ENCODE assay signal across 11 cellular contexts in the genomic region with DNA sequence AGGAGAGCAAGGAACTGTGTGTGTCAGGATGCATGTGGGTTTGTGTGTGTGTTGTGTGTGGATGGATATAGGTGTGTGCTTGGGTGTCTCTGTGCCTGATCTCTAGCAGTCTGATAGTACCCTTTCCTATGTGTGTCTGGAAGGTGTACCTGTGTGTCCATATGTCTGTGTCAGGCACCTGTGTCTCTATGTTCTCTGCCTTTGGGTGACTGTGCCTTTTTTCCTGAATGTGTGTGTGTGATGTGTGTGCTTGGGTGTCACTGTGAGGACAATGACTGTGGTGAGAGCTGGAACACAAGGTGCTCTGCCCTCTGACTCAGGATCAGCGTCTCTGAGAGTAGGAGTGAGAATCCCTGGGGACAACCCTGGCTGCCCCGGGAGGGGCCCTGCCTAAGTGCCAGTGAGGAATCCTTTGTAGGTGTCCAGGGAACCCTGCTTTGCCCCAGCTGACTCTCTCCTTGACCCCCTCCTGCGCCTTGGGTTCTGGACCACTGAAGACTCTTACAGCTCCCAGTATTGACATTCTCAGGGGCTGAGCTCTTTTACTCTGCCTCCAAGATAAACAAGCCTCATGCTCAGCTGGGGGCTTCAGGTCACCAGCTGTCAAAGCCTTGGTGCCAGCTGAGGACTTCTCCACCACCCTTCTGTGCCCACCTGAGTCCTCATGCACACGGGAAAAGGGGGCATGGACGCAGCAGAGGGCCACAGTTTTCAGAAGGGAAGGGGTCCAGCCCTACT. TPM values are rescaled to one million over a fixed set of nuclear protein-coding genes. Genes with fewer than 3 reads are reported as not detected.
DNase-seq lines count a peak whose midpoint lies in the region; ATAC-seq, FAIRE-seq and TF ChIP-seq lines count a peak whose summit lies in the region.
"Had no signal": no experiment of that assay in that cellular context is flagged by ENCODE, and none has a peak within 500 bp of the region (broad histone marks: within the 10 kb centered on the region; RNA-seq: fewer than 3 reads in every experiment).

No MANE protein-coding gene starts in this region.

- in situ Hi-C loops in GM23248 (cut with MboI) = no loop called here

- H3K4me1 Mint-ChIP-seq in activated T-helper 17 cell treated with anti-CD3 and anti-CD28 coated beads, Interleukin-2, amount 50 U/mL, for 72 hours = peaks cover 21% of the 10 kb centered on the region
- H3K4me1 Mint-ChIP-seq in activated CD8-positive, alpha-beta memory T cell treated with anti-CD3 and anti-CD28 coated beads, Interleukin-2, amount 10 ng/mL, durations not matched to agents 7 days and 5 days = peaks cover 56% of the 10 kb centered on the region

- no peaks in the 10 kb centered on the region for H3K9me2 ChIP-seq in GM23248 (ENCODE audit: insufficient read depth)

- no peak for DNase-seq in A549 (ENCODE audit: low read depth in 1 of 2, low spot score in 1 of 2)
- DNase-seq in GM23248 = peak; percentile 65
- no peak for DNase-seq in mesendoderm
- DNase-seq in activated CD8-positive, alpha-beta memory T cell treated with anti-CD3 and anti-CD28 coated beads, Interleukin-2, amount 10 ng/mL, durations not matched to agents 7 days and 5 days = no peak
- no peak for DNase-seq in SKM-1 treated with dmso at 0.1 percent for 144 hours (lab: John Stamatoyannopoulos, UW; ENCODE audit: unreplicated experiment)

- H3K4ac ChIP-seq in mesendoderm (ENCODE audit: low read depth, low read length) = no peak overlapping the region

- H3K4me1 ChIP-seq in A549 (peaks cover 44% of the 10 kb centered on the region), GM23248 (ENCODE audit: insufficient read depth) (peaks cover 5% of the 10 kb centered on the region; the same call in 1 of the 2 replicates), mesendoderm (ENCODE audit: control insufficient read depth, low read depth, low read length) (no peaks in the 10 kb centered on the region)

- H2BK5ac ChIP-seq in mesendoderm (ENCODE audit: low read length) = no peak overlapping the region

- H3K27me3 ChIP-seq in GM23248 (replicated peaks; ENCODE audit: insufficient read depth) (peaks cover 38% of the 10 kb centered on the region), mesendoderm (ENCODE audit: insufficient read depth, low read length, poor library complexity) (peaks cover 33% of the 10 kb centered on the region)

- H3K4me3 Mint-ChIP-seq in activated T-helper 17 cell treated with anti-CD3 and anti-CD28 coated beads, Interleukin-2, amount 50 U/mL, for 72 hours = peak overlapping the region; percentile 7
- no peak overlapping the region for H3K4me3 Mint-ChIP-seq in activated CD8-positive, alpha-beta memory T cell treated with anti-CD3 and anti-CD28 coated beads, Interleukin-2, amount 10 ng/mL, durations not matched to agents 7 days and 5 days

- H3K18ac ChIP-seq in mesendoderm (ENCODE audit: low read length) = no peak overlapping the region

- FAIRE-seq in A549 (lab: Jason Lieb, UNC) = no peak

- no peak for TF ChIP-seq EP300 in A549 (IDR thresholded peaks at IDR 0.05)

- no peaks in the 10 kb centered on the region for H3K9me3 ChIP-seq in A549
- no peaks in the 10 kb centered on the region for H3K9me3 ChIP-seq in GM23248 (ENCODE audit: low read depth)

- H4K20me1 ChIP-seq in GM23248 (ENCODE audit: insufficient read depth) = no peaks in the 10 kb centered on the region

- H3K27me3 Mint-ChIP-seq in activated T-helper 17 cell treated with anti-CD3 and anti-CD28 coated beads, Interleukin-2, amount 50 U/mL, for 72 hours = peaks cover 18% of the 10 kb centered on the region
- peaks cover 42% of the 10 kb centered on the region for H3K27me3 Mint-ChIP-seq in activated CD8-positive, alpha-beta memory T cell treated with anti-CD3 and anti-CD28 coated beads, Interleukin-2, amount 10 ng/mL, durations not matched to agents 7 days and 5 days

- H3F3A ChIP-seq in GM23248 (ENCODE audit: insufficient read depth) = peaks cover 7% of the 10 kb centered on the region

- ATAC-seq in A549 (no peak), GM21786 (IDR thresholded peaks at IDR 0.05; ENCODE audit: unreplicated experiment) (no peak), GM18870 (IDR thresholded peaks at IDR 0.05; ENCODE audit: unreplicated experiment) (no peak)
- peak; percentile 17 for ATAC-seq in activated T-helper 17 cell treated with anti-CD3 and anti-CD28 coated beads, Interleukin-2, amount 50 U/mL, for 72 hours (replicated peaks)
- ATAC-seq in activated CD8-positive, alpha-beta memory T cell treated with anti-CD3 and anti-CD28 coated beads, Interleukin-2, amount 10 ng/mL, durations not matched to agents 7 days and 5 days = no peak

- peak overlapping the region; percentile 2 for H3K56ac ChIP-seq in mesendoderm (ENCODE audit: low read length)

- no peak for TF ChIP-seq POLR2A in A549 (IDR thresholded peaks at IDR 0.05; ENCODE audit: low read length)

- no peak overlapping the region for H4K5ac ChIP-seq in mesendoderm (ENCODE audit: low read length)

- H3K27ac Mint-ChIP-seq in activated T-helper 17 cell treated with anti-CD3 and anti-CD28 coated beads, Interleukin-2, amount 50 U/mL, for 72 hours = no peak overlapping the region
- H3K27ac Mint-ChIP-seq in activated CD8-positive, alpha-beta memory T cell treated with anti-CD3 and anti-CD28 coated beads, Interleukin-2, amount 10 ng/mL, durations not matched to agents 7 days and 5 days = no peak overlapping the region

- POLR2A ChIA-PET in A549 (lab: Yijun Ruan, JAX) = interaction anchor here (0.6 kb wide), 1 partner anchor 94 kb away, joined by 3 read pairs; no protein-coding TSS in a partner anchor

- peak overlapping the region; percentile 55; the same call in 2 of the 3 replicates for H3K4me3 ChIP-seq in A549
- peak overlapping the region; percentile 66; the same call in 1 of the 2 replicates for H3K4me3 ChIP-seq in GM23248
- no peak overlapping the region for H3K4me3 ChIP-seq in mesendoderm (ENCODE audit: low read length)

- H3K79me2 ChIP-seq in GM23248 (ENCODE audit: insufficient read depth) (no peaks in the 10 kb centered on the region), mesendoderm (ENCODE audit: control insufficient read depth, insufficient read depth, low read length) (no peaks in the 10 kb centered on the region)

- H2AFZ ChIP-seq in GM23248 = 0 out of 2 replicates have a peak overlapping the region, but pooled peaks have one; percentile 78

- no peak overlapping the region for H2BK15ac ChIP-seq in mesendoderm (replicated peaks; ENCODE audit: low read depth)

- H3K4me2 ChIP-seq in A549 (peak overlapping the region; percentile 99), GM23248 (ENCODE audit: unreplicated experiment) (peak overlapping the region; percentile 73), mesendoderm (ENCODE audit: low read length) (peak overlapping the region; percentile 27)

- H3K23ac ChIP-seq in mesendoderm (ENCODE audit: low read length) = no peak overlapping the region

- TF ChIP-seq CTCF in A549 (IDR thresholded peaks at IDR 0.05) = no peak

- 71% methylated on average over 4 of the region's 5 CpGs for WGBS in A549 (ENCODE audit: missing lambda C conversion rate)
- 52 to 63% methylated on average over 5 of the region's 5 CpGs for WGBS in GM23248 (ENCODE audit: low coverage in 1 of 2, low lambda C conversion rate in 2 of 2, missing lambda C conversion rate in 2 of 2), 2 experiments
- no CpG with 5 or more reads among the region's 5 CpGs for WGBS in mesendoderm (ENCODE audit: extremely low coverage, insufficient coverage, low lambda C conversion rate)

- H3K9me3 Mint-ChIP-seq in activated T-helper 17 cell treated with anti-CD3 and anti-CD28 coated beads, Interleukin-2, amount 50 U/mL, for 72 hours = no peaks in the 10 kb centered on the region
- no peaks in the 10 kb centered on the region for H3K9me3 Mint-ChIP-seq in activated CD8-positive, alpha-beta memory T cell treated with anti-CD3 and anti-CD28 coated beads, Interleukin-2, amount 10 ng/mL, durations not matched to agents 7 days and 5 days (ENCODE audit: low read depth)

- H4K8ac ChIP-seq in mesendoderm (ENCODE audit: low read depth, low read length) = no peak overlapping the region

- no peak for TF ChIP-seq RAD21 in A549 (conservative IDR thresholded peaks at IDR 0.05 in 1 of 2, IDR thresholded peaks at IDR 0.05 in 1 of 2)

- H3K36me3 ChIP-seq in GM23248 (ENCODE audit: low read depth) (no peaks in the 10 kb centered on the region), mesendoderm (ENCODE audit: control insufficient read depth, insufficient read depth, low read length) (no peaks in the 10 kb centered on the region)

- no peaks in the 10 kb centered on the region for H3K79me1 ChIP-seq in mesendoderm (ENCODE audit: low read length)

- no peak overlapping the region for H2BK120ac ChIP-seq in mesendoderm (ENCODE audit: low read depth, low read length)

- H2AK5ac ChIP-seq in mesendoderm (ENCODE audit: low read length) = no peak overlapping the region

- peaks cover 6% of the 10 kb centered on the region for H3K36me3 Mint-ChIP-seq in activated T-helper 17 cell treated with anti-CD3 and anti-CD28 coated beads, Interleukin-2, amount 50 U/mL, for 72 hours (ENCODE audit: low read depth)
- no peaks in the 10 kb centered on the region for H3K36me3 Mint-ChIP-seq in activated CD8-positive, alpha-beta memory T cell treated with anti-CD3 and anti-CD28 coated beads, Interleukin-2, amount 10 ng/mL, durations not matched to agents 7 days and 5 days

- CTCF ChIA-PET in A549 (lab: Yijun Ruan, JAX) = interaction anchor here (0.9 to 17.9 kb wide), 4 partner anchors 10 to 89 kb away, joined by 3 to 319 read pairs (median 10); a partner anchor contains a TSS
- CTCF ChIA-PET in activated CD8-positive, alpha-beta memory T cell treated with anti-CD3 and anti-CD28 coated beads, Interleukin-2, amount 10 ng/mL, durations not matched to agents 7 days and 5 days (lab: Charles Lee) = interaction anchor here (1.3 to 5.3 kb wide), 8 partner anchors 7 to 518 kb away, joined by 3 to 54 read pairs (median 8); a partner anchor contains a TSS

- H3K27ac ChIP-seq in A549 = peak overlapping the region; percentile 5 to 78; a peak in 4 of 6 replicates
- H3K27ac ChIP-seq in GM23248 = no peak overlapping the region
- no peak overlapping the region for H3K27ac ChIP-seq in mesendoderm (ENCODE audit: low read depth, low read length)
- H3K27ac ChIP-seq: HL-60 had no signal

- H3K9ac ChIP-seq in GM23248 (no peak overlapping the region; the same call in 1 of the 2 replicates), mesendoderm (ENCODE audit: low read length) (peak overlapping the region; percentile 16)

RNA-seq across cellular contexts. Expression of a gene that starts 0.7 kb away (rescaled TPM):
- 1.9 and 2.6 TPM in 2 replicates for polyA plus RNA-seq in A549 (2011; rRNA removed)
- 2.6 and 3.0 TPM in 2 replicates for polyA plus RNA-seq in A549 (2012; cell fraction: cytosol; rRNA removed)
- polyA plus RNA-seq in A549 (2012; cell fraction: nucleus; rRNA removed) = 2.7 and 3.3 TPM in 2 replicates
- 2.0 to 3.2 TPM (median 2.7 TPM) in 3 replicates for polyA plus RNA-seq in A549 (2017; fragmentation: RNase III; extraction: RNeasy Plus Mini Kit Qiagen cat#74134 plus additional on column Dnase treatment)
- polyA minus RNA-seq in A549 (2011; rRNA and poly(A)+ RNA removed) = 2.6 and 4.0 TPM in 2 replicates
- total RNA-seq in GM23248 (2014; rRNA removed; shearing (Covaris generic)) = 1.4 and 3.0 TPM in 2 replicates
- polyA plus RNA-seq in GM23248 (2016; fragmentation: Nextera tagmentation; extraction: Ambion mirVana) = 2.5 and 2.7 TPM in 2 replicates
- total RNA-seq in activated T-helper 17 cell treated with anti-CD3 and anti-CD28 coated beads, Interleukin-2, amount 50 U/mL, for 72 hours = 10 to 100 TPM in 1 of 2 donors, 1 to 10 TPM in 1; 4.1 to 10.8 TPM
- polyA plus RNA-seq in mesendoderm (2013, experiment 1 of 2) = 11.2 TPM
- 10.3 TPM for polyA plus RNA-seq in mesendoderm (2013, experiment 2 of 2)
- 1 to 10 TPM; 1.9 to 2.8 TPM for total RNA-seq in activated CD8-positive, alpha-beta memory T cell treated with anti-CD3 and anti-CD28 coated beads, Interleukin-2, amount 10 ng/mL, durations not matched to agents 7 days and 5 days

RNA-seq across cellular contexts. Expression of a gene that starts 14.4 kb away (rescaled TPM):
- polyA plus RNA-seq in A549 (2011; rRNA removed) (3.1 and 4.9 TPM in 2 replicates), A549 (2017; fragmentation: RNase III; extraction: RNeasy Plus Mini Kit Qiagen cat#74134 plus additional on column Dnase treatment) (6.1 to 8.7 TPM (median 7.5 TPM) in 3 replicates), GM23248 (2016; fragmentation: Nextera tagmentation; extraction: Ambion mirVana) (4.4 and 4.6 TPM in 2 replicates)
- 5.3 and 7.4 TPM in 2 replicates for polyA plus RNA-seq in A549 (2012; cell fraction: cytosol; rRNA removed)
- 6.7 and 7.0 TPM in 2 replicates for polyA plus RNA-seq in A549 (2012; cell fraction: nucleus; rRNA removed)
- polyA minus RNA-seq in A549 (2011; rRNA and poly(A)+ RNA removed) = 4.5 and 5.9 TPM in 2 replicates
- 2.4 and 5.5 TPM in 2 replicates for total RNA-seq in GM23248 (2014; rRNA removed; shearing (Covaris generic))
- total RNA-seq in activated T-helper 17 cell treated with anti-CD3 and anti-CD28 coated beads, Interleukin-2, amount 50 U/mL, for 72 hours = 1 to 10 TPM; 4.6 to 7.0 TPM
- 16.0 TPM for polyA plus RNA-seq in mesendoderm (2013, experiment 1 of 2)
- 14.9 TPM for polyA plus RNA-seq in mesendoderm (2013, experiment 2 of 2)
- 1 to 10 TPM; 3.8 to 5.3 TPM for total RNA-seq in activated CD8-positive, alpha-beta memory T cell treated with anti-CD3 and anti-CD28 coated beads, Interleukin-2, amount 10 ng/mL, durations not matched to agents 7 days and 5 days

RNA-seq across cellular contexts. Expression of a gene that starts 26.8 kb away (rescaled TPM):
- polyA plus RNA-seq in A549 (2011; rRNA removed) (25.6 and 33.6 TPM in 2 replicates), A549 (2017; fragmentation: RNase III; extraction: RNeasy Plus Mini Kit Qiagen cat#74134 plus additional on column Dnase treatment) (33.0 to 35.2 TPM (median 34.2 TPM) in 3 replicates), GM23248 (2016; fragmentation: Nextera tagmentation; extraction: Ambion mirVana) (73.0 and 80.4 TPM in 2 replicates)
- polyA plus RNA-seq in A549 (2012; cell fraction: cytosol; rRNA removed) = 48.4 and 71.3 TPM in 2 replicates
- polyA plus RNA-seq in A549 (2012; cell fraction: nucleus; rRNA removed) = 165 and 205 TPM in 2 replicates
- 66.5 and 71.0 TPM in 2 replicates for polyA minus RNA-seq in A549 (2011; rRNA and poly(A)+ RNA removed)
- total RNA-seq in GM23248 (2014; rRNA removed; shearing (Covaris generic)) = 85.6 and 109 TPM in 2 replicates
- total RNA-seq in activated T-helper 17 cell treated with anti-CD3 and anti-CD28 coated beads, Interleukin-2, amount 50 U/mL, for 72 hours = 10 to 100 TPM; 53.2 to 86.6 TPM
- 12.2 TPM for polyA plus RNA-seq in mesendoderm (2013, experiment 1 of 2)
- 12.2 TPM for polyA plus RNA-seq in mesendoderm (2013, experiment 2 of 2)
- total RNA-seq in activated CD8-positive, alpha-beta memory T cell treated with anti-CD3 and anti-CD28 coated beads, Interleukin-2, amount 10 ng/mL, durations not matched to agents 7 days and 5 days = 10 to 100 TPM; 41.7 to 47.5 TPM

RNA-seq across cellular contexts. Expression of a gene that starts 44.3 kb away (rescaled TPM):
- 0.06 TPM in 1 of 2 replicates, not detected in the other for polyA plus RNA-seq in A549 (2011; rRNA removed)
- polyA plus RNA-seq in A549 (2012; cell fraction: cytosol; rRNA removed) = 0.03 and 0.04 TPM in 2 replicates
- 0.08 TPM in 1 of 2 replicates, not detected in the other for polyA plus RNA-seq in A549 (2012; cell fraction: nucleus; rRNA removed)
- polyA plus RNA-seq in A549 (2017; fragmentation: RNase III; extraction: RNeasy Plus Mini Kit Qiagen cat#74134 plus additional on column Dnase treatment) = not detected in 3 replicates
- 0.25 TPM in 1 of 2 replicates, not detected in the other for polyA minus RNA-seq in A549 (2011; rRNA and poly(A)+ RNA removed)
- total RNA-seq in GM23248 (2014; rRNA removed; shearing (Covaris generic)) = not detected in 2 replicates
- not detected in 2 replicates for polyA plus RNA-seq in GM23248 (2016; fragmentation: Nextera tagmentation; extraction: Ambion mirVana)
- total RNA-seq in activated T-helper 17 cell treated with anti-CD3 and anti-CD28 coated beads, Interleukin-2, amount 50 U/mL, for 72 hours = not detected
- polyA plus RNA-seq in mesendoderm (2013, experiment 1 of 2) = not detected
- polyA plus RNA-seq in mesendoderm (2013, experiment 2 of 2) = not detected
- total RNA-seq in activated CD8-positive, alpha-beta memory T cell treated with anti-CD3 and anti-CD28 coated beads, Interleukin-2, amount 10 ng/mL, durations not matched to agents 7 days and 5 days = not detected
- total RNA-seq: dermis microvascular lymphatic vessel endothelial cell, RPMI7951 had no signal

RNA-seq across cellular contexts. Expression of a gene that starts 44.3 kb away (rescaled TPM):
- polyA plus RNA-seq in A549 (2011; rRNA removed) (1.0 and 1.5 TPM in 2 replicates), A549 (2017; fragmentation: RNase III; extraction: RNeasy Plus Mini Kit Qiagen cat#74134 plus additional on column Dnase treatment) (0.23 to 0.46 TPM (median 0.43 TPM) in 3 replicates), GM23248 (2016; fragmentation: Nextera tagmentation; extraction: Ambion mirVana) (0.14 and 0.16 TPM in 2 replicates)
- polyA plus RNA-seq in A549 (2012; cell fraction: cytosol; rRNA removed) = 0.63 and 0.76 TPM in 2 replicates
- polyA plus RNA-seq in A549 (2012; cell fraction: nucleus; rRNA removed) = 6.2 and 11.1 TPM in 2 replicates
- 0.73 and 0.83 TPM in 2 replicates for polyA minus RNA-seq in A549 (2011; rRNA and poly(A)+ RNA removed)
- not detected in 2 replicates for total RNA-seq in GM23248 (2014; rRNA removed; shearing (Covaris generic))
- total RNA-seq in activated T-helper 17 cell treated with anti-CD3 and anti-CD28 coated beads, Interleukin-2, amount 50 U/mL, for 72 hours = 1 to 10 TPM in 1 of 2 donors, under 1 TPM in 1; 0.67 to 2.2 TPM
- 0.03 TPM for polyA plus RNA-seq in mesendoderm (2013, experiment 1 of 2)
- polyA plus RNA-seq in mesendoderm (2013, experiment 2 of 2) = 0.03 TPM
- under 1 TPM; 0.09 to 0.29 TPM for total RNA-seq in activated CD8-positive, alpha-beta memory T cell treated with anti-CD3 and anti-CD28 coated beads, Interleukin-2, amount 10 ng/mL, durations not matched to agents 7 days and 5 days
- total RNA-seq: RPMI7951 had no signal

Comparison
In these comparisons a context has a peak if more than half of its experiments do, and no peak if none do; other contexts are left out.
1. H3K27ac ChIP-seq: peak in A549 (2 of 2); none in GM23248 (single experiment) and mesendoderm (single experiment).
2. H3K4me2 ChIP-seq: peak in every context shown above with its lines; median percentile 99 in A549; 73 in GM23248; 27 in mesendoderm.